Comparison of ENCODE assay signal across 22 cellular contexts in the genomic region with DNA sequence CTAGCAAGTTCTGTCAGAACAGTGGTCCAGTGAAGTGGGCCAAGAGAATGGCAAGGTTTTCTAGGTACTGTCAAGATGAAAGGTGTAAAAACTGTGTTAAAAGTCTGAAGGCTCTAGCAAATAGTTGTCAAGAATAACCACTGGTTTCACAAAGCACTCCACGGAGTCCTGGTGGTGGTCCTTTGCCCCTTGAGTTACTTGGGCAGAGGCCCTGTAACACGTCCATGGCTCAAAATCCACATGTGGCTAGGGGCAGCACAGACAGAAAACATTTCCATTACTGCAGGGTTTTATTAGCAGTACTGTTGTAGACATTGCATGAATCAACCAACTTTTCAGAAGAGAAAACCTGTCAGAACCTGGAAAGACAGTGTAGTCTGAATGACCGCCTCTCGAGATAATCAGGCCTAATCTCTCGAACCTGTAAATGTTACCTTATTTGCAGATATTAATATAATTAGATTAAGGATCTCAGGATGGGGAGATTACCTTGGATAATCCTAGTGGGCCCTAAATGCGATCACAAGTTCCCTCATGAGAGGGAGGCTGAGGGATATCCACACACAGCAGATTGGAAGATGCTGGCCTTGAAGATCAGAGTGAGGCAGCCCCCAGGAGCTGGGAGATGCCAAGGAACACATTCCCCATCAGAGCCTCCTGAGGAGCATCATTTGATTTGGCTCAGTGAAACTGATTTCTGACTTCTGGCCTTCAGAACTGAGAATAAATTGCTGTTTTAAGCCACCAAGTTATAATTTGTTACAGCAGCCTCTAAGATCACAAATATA.
A peak's percentile ranks its signal among the peaks of the same experiment; 100 is the strongest.
DNase-seq lines count a peak whose midpoint lies in the region; TF ChIP-seq lines count a peak whose summit lies in the region.
"Had no signal": no experiment of that assay in that cellular context is flagged by ENCODE, and none has a peak within 500 bp of the region (broad histone marks: within the 10 kb centered on the region; RNA-seq: fewer than 3 reads in every experiment).

No MANE protein-coding gene starts in this region.

- CTCF ChIA-PET in activated naive CD4-positive, alpha-beta T cell treated with anti-CD3 and anti-CD28 coated beads, Interleukin-2, amount 10 ng/mL, durations not matched to agents 7 days and 5 days (lab: Charles Lee): no interaction called here

- peaks cover 20% of the 10 kb centered on the region for H4K20me1 ChIP-seq in OCI-LY3 (ENCODE audit: insufficient read depth, low read length)

- H3K27ac ChIP-seq in OCI-LY3 (ENCODE audit: low read length): peak overlapping the region; percentile 85
- peak overlapping the region; percentile 30 for H3K27ac ChIP-seq in effector memory CD4-positive, alpha-beta T cell (ENCODE audit: insufficient read depth, low read length, poor library complexity, severe bottlenecking)
- H3K27ac ChIP-seq: gastrocnemius medialis, PC-9 had no signal

- 0 out of 2 replicates have a peak overlapping the region, but pooled peaks have one; percentile 10 for H3K4me3 ChIP-seq in OCI-LY3 (ENCODE audit: low read length)
- H3K4me3 ChIP-seq in effector memory CD4-positive, alpha-beta T cell (ENCODE audit: insufficient read depth, low read depth, low read length, poor library complexity, severe bottlenecking): no peak overlapping the region
- H3K4me3 ChIP-seq: gastrocnemius medialis, PC-9 had no signal

- peaks cover 58% of the 10 kb centered on the region for H3K36me3 ChIP-seq in OCI-LY3 (replicated peaks; ENCODE audit: low read depth, low read length)
- H3K36me3 ChIP-seq in effector memory CD4-positive, alpha-beta T cell (ENCODE audit: control insufficient read depth, insufficient read depth, low read length): peaks cover 17% of the 10 kb centered on the region

- TF ChIP-seq POLR2A in GM19193 (IDR thresholded peaks at IDR 0.05; ENCODE audit: extremely low read depth, insufficient read depth, insufficient read length): peak; percentile 27

- H3K27me3 Mint-ChIP-seq in activated naive CD4-positive, alpha-beta T cell treated with anti-CD3 and anti-CD28 coated beads, Interleukin-2, amount 10 ng/mL, durations not matched to agents 7 days and 5 days: no peaks in the 10 kb centered on the region
- H3K27me3 Mint-ChIP-seq: activated naive CD8-positive, alpha-beta T cell treated with anti-CD3 and anti-CD28 coated beads, Interleukin-2, amount 10 ng/mL, durations not matched to agents 7 days and 5 days; dendritic cell treated with granulocyte-macrophage colony-stimulating factor and Interleukin-4, amounts not matched to agents 40 ng/mL and 50 ng/mL, for 4 days; naive thymus-derived CD8-positive, alpha-beta T cell had no signal

- H3K9me3 ChIP-seq in OCI-LY3 (ENCODE audit: insufficient read depth, low read length): no peaks in the 10 kb centered on the region
- H3K9me3 ChIP-seq in effector memory CD4-positive, alpha-beta T cell (ENCODE audit: control insufficient read depth, low read length): no peaks in the 10 kb centered on the region
- H3K9me3 ChIP-seq: gastrocnemius medialis had no signal

- no peak overlapping the region for H3K9ac ChIP-seq in OCI-LY3 (ENCODE audit: low read length)

- H3K27ac Mint-ChIP-seq in activated naive CD4-positive, alpha-beta T cell treated with anti-CD3 and anti-CD28 coated beads, Interleukin-2, amount 10 ng/mL, durations not matched to agents 7 days and 5 days: no peak overlapping the region
- H3K27ac Mint-ChIP-seq: activated naive CD8-positive, alpha-beta T cell treated with anti-CD3 and anti-CD28 coated beads, Interleukin-2, amount 10 ng/mL, durations not matched to agents 7 days and 5 days; dendritic cell treated with granulocyte-macrophage colony-stimulating factor and Interleukin-4, amounts not matched to agents 40 ng/mL and 50 ng/mL, for 4 days had no signal

- no peaks in the 10 kb centered on the region for H3K27me3 ChIP-seq in OCI-LY3 (ENCODE audit: low read depth, low read length)
- no peaks in the 10 kb centered on the region for H3K27me3 ChIP-seq in effector memory CD4-positive, alpha-beta T cell (replicated peaks; ENCODE audit: control insufficient read depth, insufficient read depth, low read length, poor library complexity, severe bottlenecking)
- H3K27me3 ChIP-seq: gastrocnemius medialis had no signal

- peak overlapping the region; percentile 99 for H3K4me2 ChIP-seq in OCI-LY3 (ENCODE audit: low read length)
- H3K4me2 ChIP-seq: PC-9 had no signal

- no peak overlapping the region for H3K4me3 Mint-ChIP-seq in activated naive CD4-positive, alpha-beta T cell treated with anti-CD3 and anti-CD28 coated beads, Interleukin-2, amount 10 ng/mL, durations not matched to agents 7 days and 5 days
- H3K4me3 Mint-ChIP-seq: activated naive CD8-positive, alpha-beta T cell treated with anti-CD3 and anti-CD28 coated beads, Interleukin-2, amount 10 ng/mL, durations not matched to agents 7 days and 5 days; dendritic cell treated with granulocyte-macrophage colony-stimulating factor and Interleukin-4, amounts not matched to agents 40 ng/mL and 50 ng/mL, for 4 days had no signal

- DNase-seq in DMS 273 (lab: John Stamatoyannopoulos, UW; ENCODE audit: unreplicated experiment) (peak; percentile 22), DMS 273 treated with DMSO at 0.1 percent for 48 hours (lab: John Stamatoyannopoulos, UW) (no peak), NCI-H1092 (lab: John Stamatoyannopoulos, UW) (no peak)
- DNase-seq in effector memory CD4-positive, alpha-beta T cell: no peak
- no peak for DNase-seq in activated naive CD4-positive, alpha-beta T cell treated with anti-CD3 and anti-CD28 coated beads, Interleukin-2, amount 10 ng/mL, durations not matched to agents 7 days and 5 days
- DNase-seq in activated CD4-positive, alpha-beta T cell treated with anti-CD3 and anti-CD28 coated beads for 4 hours: no peak
- DNase-seq: 8988T; activated naive CD8-positive, alpha-beta T cell treated with anti-CD3 and anti-CD28 coated beads, Interleukin-2, amount 10 ng/mL, durations not matched to agents 7 days and 5 days; activated T-cell treated with anti-CD3 and anti-CD28 coated beads for 4 hours; erythroblast; gastrocnemius medialis; GDM1; mesendoderm; naive thymus-derived CD8-positive, alpha-beta T cell; NCI-H2029 treated with DMSO at 0.1 percent for 48 hours; PC-9; posterior cingulate gyrus; stimulated activated CD4-positive, alpha-beta T cell treated with anti-CD3 and anti-CD28 coated beads, Interleukin-2, amount 100 ng/mL, for 48 hours had no signal

- peaks cover 42% of the 10 kb centered on the region for H3K4me1 Mint-ChIP-seq in activated naive CD4-positive, alpha-beta T cell treated with anti-CD3 and anti-CD28 coated beads, Interleukin-2, amount 10 ng/mL, durations not matched to agents 7 days and 5 days

- peaks cover 39% of the 10 kb centered on the region for H3K79me2 ChIP-seq in OCI-LY3 (ENCODE audit: low read length)

- peaks cover 41% of the 10 kb centered on the region for H3K36me3 Mint-ChIP-seq in activated naive CD4-positive, alpha-beta T cell treated with anti-CD3 and anti-CD28 coated beads, Interleukin-2, amount 10 ng/mL, durations not matched to agents 7 days and 5 days

- TF ChIP-seq CTCF in OCI-LY3 (IDR thresholded peaks at IDR 0.05; ENCODE audit: low read depth, low read length): no peak

- peaks cover 3% of the 10 kb centered on the region for H3K9me3 Mint-ChIP-seq in activated naive CD4-positive, alpha-beta T cell treated with anti-CD3 and anti-CD28 coated beads, Interleukin-2, amount 10 ng/mL, durations not matched to agents 7 days and 5 days
- H3K9me3 Mint-ChIP-seq: activated naive CD8-positive, alpha-beta T cell treated with anti-CD3 and anti-CD28 coated beads, Interleukin-2, amount 10 ng/mL, durations not matched to agents 7 days and 5 days; brain; dendritic cell treated with granulocyte-macrophage colony-stimulating factor and Interleukin-4, amounts not matched to agents 40 ng/mL and 50 ng/mL, for 4 days; naive thymus-derived CD8-positive, alpha-beta T cell had no signal

- no peak overlapping the region for H2AFZ ChIP-seq in OCI-LY3 (ENCODE audit: low read depth, low read length)
- H2AFZ ChIP-seq: PC-9 had no signal

- H3K4me1 ChIP-seq in OCI-LY3 (ENCODE audit: low read length): peaks cover 48% of the 10 kb centered on the region
- peaks cover 13% of the 10 kb centered on the region for H3K4me1 ChIP-seq in effector memory CD4-positive, alpha-beta T cell (ENCODE audit: control insufficient read depth, insufficient read depth, low read length, poor library complexity, severe bottlenecking)
